22 cellular contexts compared by ENCODE assay signal in genomic region chr21:35367558-35367957, GRCh38.
DNase-seq lines count a peak whose midpoint lies in the region; ATAC-seq and TF ChIP-seq lines count a peak whose summit lies in the region.
"Had no signal": no experiment of that assay in that cellular context is flagged by ENCODE, and none has a peak within 500 bp of the region (broad histone marks: within the 10 kb centered on the region; RNA-seq: fewer than 3 reads in every experiment).

No MANE protein-coding gene starts in this region.

- TF ChIP-seq CTCF in GM23338 (conservative IDR thresholded peaks at IDR 0.05; ENCODE audit: low read depth in 2 of 2) (no peak), colonic mucosa (IDR thresholded peaks at IDR 0.05) (no peak), prostate gland (IDR thresholded peaks at IDR 0.05) (no peak)

- H3K4me3 ChIP-seq in GM23338 (no peak overlapping the region), colonic mucosa (no peak overlapping the region), prostate gland (no peak overlapping the region)
- H3K4me3 ChIP-seq: cardiac muscle cell, PC-9, thyroid gland had no signal

- intact Hi-C loops in colonic mucosa (cut with DNase I) = no loop called here
- intact Hi-C loops in prostate gland (cut with DNase I) = no loop called here

- peaks cover 8% of the 10 kb centered on the region; the same call in 1 of the 2 replicates for H3K9me2 ChIP-seq in GM23338 (ENCODE audit: insufficient read depth)

- H3K36me3 ChIP-seq in GM23338 (ENCODE audit: insufficient read depth) (no peaks in the 10 kb centered on the region), colonic mucosa (no peaks in the 10 kb centered on the region), prostate gland (no peaks in the 10 kb centered on the region)
- H3K36me3 ChIP-seq: cardiac muscle cell, thyroid gland had no signal

- no peaks in the 10 kb centered on the region for H3K36me3 Mint-ChIP-seq in GM23338 (ENCODE audit: low read depth)

- no peak overlapping the region for H2AFZ ChIP-seq in GM23338
- H2AFZ ChIP-seq: PC-9 had no signal

- H3K27ac ChIP-seq in GM23338 (ENCODE audit: low read depth) (no peak overlapping the region), colonic mucosa (no peak overlapping the region), prostate gland (no peak overlapping the region)
- H3K27ac ChIP-seq: cardiac muscle cell, PC-9, thyroid gland had no signal

- 70% methylated on average over 4 of the region's 4 CpGs for WGBS in prostate gland

- no peak for TF ChIP-seq POLR2A in prostate gland (IDR thresholded peaks at IDR 0.05)

- H4K20me1 ChIP-seq in GM23338 (replicated peaks; ENCODE audit: insufficient read depth) = no peaks in the 10 kb centered on the region

- ATAC-seq in GM23338 (peak; percentile 63), HG03432 (IDR thresholded peaks at IDR 0.05; ENCODE audit: unreplicated experiment) (no peak)

- H3K4me1 ChIP-seq in GM23338 (ENCODE audit: insufficient read depth) (peaks cover 17% of the 10 kb centered on the region), colonic mucosa (no peaks in the 10 kb centered on the region), prostate gland (replicated peaks) (no peaks in the 10 kb centered on the region)
- H3K4me1 ChIP-seq: thyroid gland had no signal

- no peaks in the 10 kb centered on the region for H3K79me2 ChIP-seq in GM23338 (replicated peaks; ENCODE audit: insufficient read depth)

- H3F3A ChIP-seq in GM23338 (replicated peaks; ENCODE audit: low read depth) = no peaks in the 10 kb centered on the region

- H3K9me3 ChIP-seq in colonic mucosa (no peaks in the 10 kb centered on the region), prostate gland (no peaks in the 10 kb centered on the region)
- H3K9me3 ChIP-seq: thyroid gland had no signal

- H3K27me3 Mint-ChIP-seq in GM23338 (ENCODE audit: insufficient read depth, low read depth, poor library complexity) = no peaks in the 10 kb centered on the region

- H3K27me3 ChIP-seq in GM23338 (ENCODE audit: insufficient read depth) = no peaks in the 10 kb centered on the region
- no peaks in the 10 kb centered on the region for H3K27me3 ChIP-seq in colonic mucosa
- no peaks in the 10 kb centered on the region for H3K27me3 ChIP-seq in prostate gland (replicated peaks; ENCODE audit: insufficient read depth)
- H3K27me3 ChIP-seq: thyroid gland had no signal

- DNase-seq in GM23338 (ENCODE audit: low spot score) = peak; percentile 4
- peak; percentile 79 for DNase-seq in NCI-H146 (lab: John Stamatoyannopoulos, UW)
- DNase-seq in colonic mucosa = peak; percentile 20
- peak; percentile 18 for DNase-seq in prostate gland (ENCODE audit: low spot score)
- DNase-seq in HCEC 1CT = no peak
- no peak for DNase-seq in activated CD8-positive, alpha-beta memory T cell treated with anti-CD3 and anti-CD28 coated beads, Interleukin-2, amount 50 U/mL, for 48 hours
- DNase-seq: activated CD4-positive, alpha-beta T cell treated with anti-CD3 and anti-CD28 coated beads, Interleukin-2, amount 50 U/mL, for 48 hours; activated T-cell treated with anti-CD3 and anti-CD28 coated beads for 4 hours; AML-193; amygdala; Calu3; GOT3; midbrain; NCI-H1694; PC-9; right cardiac atrium; SIG-M5; stimulated activated naive CD4-positive, alpha-beta T cell; thyroid gland had no signal

- H3K4me2 ChIP-seq in GM23338 = 0 out of 2 replicates have a peak overlapping the region, but pooled peaks have one; percentile 16
- H3K4me2 ChIP-seq: PC-9 had no signal

- H3K9me3 Mint-ChIP-seq in GM23338 = no peaks in the 10 kb centered on the region; the same call in 2 of the 3 replicates

- no peak overlapping the region for H3K27ac Mint-ChIP-seq in GM23338
- H3K27ac Mint-ChIP-seq: T-helper 1 cell treated with Interleukin-12 subunit alpha and Interleukin-12 subunit beta and Interleukin-4 antibody, amounts not matched to agents 30 μg/mL and 1 μg/mL, for 36 hours had no signal

- no peak overlapping the region for H3K4me3 Mint-ChIP-seq in GM23338
- H3K4me3 Mint-ChIP-seq: T-helper 1 cell treated with Interleukin-12 subunit alpha and Interleukin-12 subunit beta and Interleukin-4 antibody, amounts not matched to agents 30 μg/mL and 1 μg/mL, for 36 hours had no signal

- H3K9ac ChIP-seq in colonic mucosa (ENCODE audit: low read depth in 2 of 2, low read length in 2 of 2) = no peak overlapping the region

- H3K4me1 Mint-ChIP-seq in GM23338 = peaks cover 10% of the 10 kb centered on the region

TF ChIP-seq in GM23338, 12 proteins besides CTCF, POLR2A, EP300 and RAD21:
- no peak for TF ChIP-seq ETS1 (IDR thresholded peaks at IDR 0.05)

Comparison
In these comparisons a context has a peak if more than half of its experiments do, and no peak if none do; other contexts are left out.
1. DNase-seq: peak in GM23338 (single experiment), NCI-H146 (single experiment), colonic mucosa (single experiment) and prostate gland (single experiment); none in HCEC 1CT (single experiment) and activated CD8-positive, alpha-beta memory T cell treated with anti-CD3 and anti-CD28 coated beads, Interleukin-2, amount 50 U/mL, for 48 hours (single experiment).